Comparison of ENCODE assay signal across 25 cellular contexts in genomic region chr12:8831116-8831515, GRCh38. TPM values are rescaled to one million over a fixed set of nuclear protein-coding genes. Genes with fewer than 3 reads are reported as not detected.
DNase-seq lines count a peak whose midpoint lies in the region; ATAC-seq and TF ChIP-seq lines count a peak whose summit lies in the region.
"Had no signal": no experiment of that assay in that cellular context is flagged by ENCODE, and none has a peak within 500 bp of the region (broad histone marks: within the 10 kb centered on the region; RNA-seq: fewer than 3 reads in every experiment).

No MANE protein-coding gene starts in this region.

- H4K20me1 ChIP-seq in mammary epithelial cell (ENCODE audit: insufficient read depth, low read length) (no peaks in the 10 kb centered on the region), OCI-LY3 (ENCODE audit: insufficient read depth, low read length) (no peaks in the 10 kb centered on the region)
- H4K20me1 ChIP-seq: BLaER1 had no signal

- no peaks in the 10 kb centered on the region for H3K36me3 Mint-ChIP-seq in MCF 10A (ENCODE audit: insufficient read depth, unreplicated experiment)
- peaks cover 22% of the 10 kb centered on the region for H3K36me3 Mint-ChIP-seq in type B pancreatic cell

- H3K27ac Mint-ChIP-seq in MCF 10A (ENCODE audit: low read depth, unreplicated experiment) (no peak overlapping the region), type B pancreatic cell (peak overlapping the region; percentile 38)
- H3K27ac Mint-ChIP-seq: CD4-positive, alpha-beta T cell had no signal

- H3K79me2 ChIP-seq in mammary epithelial cell (ENCODE audit: insufficient read depth, low read length) (no peaks in the 10 kb centered on the region), OCI-LY3 (ENCODE audit: low read length) (no peaks in the 10 kb centered on the region)

- POLR2A ChIA-PET in MCF 10A (lab: Yijun Ruan, JAX) = no interaction called here

- no peaks in the 10 kb centered on the region for H3K4me1 Mint-ChIP-seq in MCF 10A (ENCODE audit: insufficient read depth, unreplicated experiment)
- H3K4me1 Mint-ChIP-seq in type B pancreatic cell (ENCODE audit: unreplicated experiment) = peaks cover 12% of the 10 kb centered on the region

- intact Hi-C loops in mammary epithelial cell (cut with micrococcal nuclease) (no loop called here), MCF 10A (cut with micrococcal nuclease) (no loop called here), cardiac septum (cut with DNase I) (no loop called here)

- H3K4me3 Mint-ChIP-seq in MCF 10A (ENCODE audit: unreplicated experiment) (no peak overlapping the region), type B pancreatic cell (no peak overlapping the region)
- H3K4me3 Mint-ChIP-seq: CD4-positive, alpha-beta T cell had no signal

- no peak for ATAC-seq in GM19395 (IDR thresholded peaks at IDR 0.05; ENCODE audit: unreplicated experiment)

- H3K9me3 Mint-ChIP-seq in MCF 10A (ENCODE audit: unreplicated experiment) (no peaks in the 10 kb centered on the region), type B pancreatic cell (peaks cover 9% of the 10 kb centered on the region)
- H3K9me3 Mint-ChIP-seq: CD4-positive, alpha-beta T cell had no signal

- H3K27me3 Mint-ChIP-seq in MCF 10A (ENCODE audit: insufficient read depth, unreplicated experiment) (no peaks in the 10 kb centered on the region), type B pancreatic cell (peaks cover 3% of the 10 kb centered on the region)

- CTCF ChIA-PET in mammary epithelial cell (lab: Charles Lee; ENCODE audit: low non-redundant PET) = no interaction called here
- CTCF ChIA-PET in MCF 10A (lab: Yijun Ruan, JAX) = interaction anchor here (0.6 to 1.9 kb wide), 3 partner anchors 14 to 91 kb away, joined by 3 to 7 read pairs (median 4); no protein-coding TSS in a partner anchor

- DNase-seq in mammary epithelial cell (no peak), MCF 10A (ENCODE audit: unreplicated experiment) (no peak), type B pancreatic cell (ENCODE audit: extremely low spot score, unreplicated experiment) (no peak), cardiac septum (ENCODE audit: low spot score) (no peak), retina (no peak)
- DNase-seq: CD4-positive, alpha-beta T cell; COR-L47; DMS53; EL; GF-D8; H7; MV-4-11; NCI-H1105 treated with DMSO at 0.1 percent for 48 hours; NCI-H146; NCI-H1930; NCI-H446 treated with DMSO at 0.1 percent for 48 hours; SIG-M5 had no signal

- H3K36me3 ChIP-seq in mammary epithelial cell (ENCODE audit: insufficient read depth, low read length) = no peaks in the 10 kb centered on the region
- H3K36me3 ChIP-seq in OCI-LY3 (replicated peaks; ENCODE audit: low read depth, low read length) = no peaks in the 10 kb centered on the region
- H3K36me3 ChIP-seq in iPS-15b (ENCODE audit: control insufficient read depth, insufficient read depth, low read length) = peaks cover 2% of the 10 kb centered on the region
- H3K36me3 ChIP-seq: BLaER1 had no signal

- BruUV-seq in mammary epithelial cell (replicated peaks; lab: Mats Ljungman, UMichigan) (no TSS peak), MCF 10A (replicated peaks; lab: Mats Ljungman, UMichigan) (no TSS peak)

- peak overlapping the region; percentile 28 for H2AFZ ChIP-seq in mammary epithelial cell (ENCODE audit: low read depth, low read length)
- 0 out of 2 replicates have a peak overlapping the region, but pooled peaks have one; percentile 46 for H2AFZ ChIP-seq in OCI-LY3 (ENCODE audit: low read depth, low read length)

- no peak overlapping the region for H3K4me3 ChIP-seq in mammary epithelial cell (replicated peaks in 1 of 3; ENCODE audit: insufficient read depth in 1 of 3, low read depth in 2 of 3, low read length in 3 of 3)
- no peak overlapping the region for H3K4me3 ChIP-seq in OCI-LY3 (ENCODE audit: low read length)
- H3K4me3 ChIP-seq in iPS-15b (ENCODE audit: low read depth, low read length) = no peak overlapping the region
- H3K4me3 ChIP-seq: BLaER1, SK-N-MC had no signal

- H3K4me2 ChIP-seq in mammary epithelial cell (ENCODE audit: insufficient read depth, low read depth, low read length) (no peak overlapping the region), OCI-LY3 (ENCODE audit: low read length) (no peak overlapping the region)
- H3K4me2 ChIP-seq: BLaER1 had no signal

- dilution Hi-C loops in mammary epithelial cell (cut with HindIII; ENCODE audit: low sequenced_read_pairs) = no loop called here

- H3K9me3 ChIP-seq in mammary epithelial cell (replicated peaks; ENCODE audit: insufficient read depth, low read length) = no peaks in the 10 kb centered on the region
- H3K9me3 ChIP-seq in OCI-LY3 (ENCODE audit: insufficient read depth, low read length) = no peaks in the 10 kb centered on the region
- H3K9me3 ChIP-seq in iPS-15b (ENCODE audit: control insufficient read depth, insufficient read depth, low read length) = no peaks in the 10 kb centered on the region

- 92% methylated on average over 6 of the region's 9 CpGs for WGBS in mammary epithelial cell (ENCODE audit: low coverage, missing lambda C conversion rate)

- peaks cover 28% of the 10 kb centered on the region for H3K4me1 ChIP-seq in mammary epithelial cell (ENCODE audit: insufficient read depth, low read length)
- H3K4me1 ChIP-seq in OCI-LY3 (ENCODE audit: low read length) = peaks cover 4% of the 10 kb centered on the region
- peaks cover 28% of the 10 kb centered on the region for H3K4me1 ChIP-seq in iPS-15b (ENCODE audit: control insufficient read depth, insufficient read depth, low read length)
- H3K4me1 ChIP-seq: BLaER1 had no signal

- no peak for TF ChIP-seq CTCF in mammary epithelial cell (conservative IDR thresholded peaks at IDR 0.05 in 1 of 2, IDR thresholded peaks at IDR 0.05 in 1 of 2; ENCODE audit: extremely low read depth in 1 of 2, insufficient read depth in 1 of 2, low read depth in 1 of 2, low read length in 2 of 2)
- TF ChIP-seq CTCF in MCF 10A (IDR thresholded peaks at IDR 0.05; ENCODE audit: unreplicated experiment) = no peak
- no peak for TF ChIP-seq CTCF in OCI-LY3 (IDR thresholded peaks at IDR 0.05; ENCODE audit: low read depth, low read length)
- no peak for TF ChIP-seq CTCF in type B pancreatic cell (conservative IDR thresholded peaks at IDR 0.05)

- in situ Hi-C loops in mammary epithelial cell (cut with MboI; ENCODE audit: low sequenced_read_pairs in 2 of 2) = no loop called here

- H3K9ac ChIP-seq in mammary epithelial cell (ENCODE audit: insufficient read depth, low read length) (no peak overlapping the region), OCI-LY3 (ENCODE audit: low read length) (no peak overlapping the region), iPS-15b (ENCODE audit: low read depth, low read length) (peak overlapping the region; percentile 9)
- H3K9ac ChIP-seq: BLaER1 had no signal

- H3K27me3 ChIP-seq in mammary epithelial cell (ENCODE audit: insufficient read depth, low read length) (no peaks in the 10 kb centered on the region), OCI-LY3 (ENCODE audit: low read depth, low read length) (peaks cover 16% of the 10 kb centered on the region), iPS-15b (ENCODE audit: control insufficient read depth, insufficient read depth, low read length) (no peaks in the 10 kb centered on the region)
- H3K27me3 ChIP-seq: BLaER1 had no signal

- H3K27ac ChIP-seq in mammary epithelial cell (ENCODE audit: insufficient read depth, low read depth, low read length) (no peak overlapping the region), OCI-LY3 (ENCODE audit: low read length) (no peak overlapping the region)
- H3K27ac ChIP-seq: BLaER1, SK-N-MC had no signal

RNA-seq across cellular contexts. Expression of gene A2ML1, which starts 8.7 kb away (rescaled TPM):
- 10 to 100 TPM in 1 of 2 donors, 1 to 10 TPM in 1; 5.3 to 17.0 TPM for total RNA-seq in mammary epithelial cell
- polyA plus RNA-seq in mammary epithelial cell = 18.8 TPM
- 40.4 TPM for polyA minus RNA-seq in mammary epithelial cell
- total RNA-seq in MCF 10A (2022) = not detected in 2 replicates
- 3.8 and 26.0 TPM in 2 replicates for total RNA-seq in type B pancreatic cell (ENCODE audit: low replicate concordance)
- total RNA-seq in cardiac septum = not detected
- total RNA-seq: A172; CD4-positive, alpha-beta T cell; M059J; T-helper 1 cell treated with Interleukin-12 subunit alpha and Interleukin-12 subunit beta and Interleukin-4 antibody, amounts not matched to agents 30 ng/mL and 1 ng/mL, for 36 hours had no signal
